32 cellular contexts compared by ENCODE assay signal in genomic region chr4:13461511-13461910, GRCh38.
"Had no signal": no experiment of that assay in that cellular context is flagged by ENCODE, and none has a peak within 500 bp of the region (broad histone marks: within the 10 kb centered on the region; RNA-seq: fewer than 3 reads in every experiment).

No MANE protein-coding gene starts in this region.

- H3K27me3 ChIP-seq: adrenal gland, cardiac muscle cell, MG63, Peyer's patch had no signal

- H3K4me1 ChIP-seq: adrenal gland, Peyer's patch had no signal

- H3K4me3 ChIP-seq: adrenal gland, cardiac muscle cell, MG63, Peyer's patch had no signal

- H3K27ac ChIP-seq: adrenal gland, cardiac muscle cell, Peyer's patch, VCaP had no signal

- DNase-seq: activated B cell treated with CpG ODN at 0.5 μM for 24 hours; activated CD4-positive, alpha-beta memory T cell treated with anti-CD3 and anti-CD28 coated beads for 36 hours; activated CD4-positive, alpha-beta T cell treated with anti-CD3 and anti-CD28 coated beads for 4 hours; activated CD4-positive, alpha-beta T cell treated with anti-CD3 and anti-CD28 coated beads, Interleukin-2, amount 50 U/mL, for 1 hour; activated CD4-positive, CD25-positive, alpha-beta regulatory T cell treated with anti-CD3 and anti-CD28 coated beads, Interleukin-2, amount 50 U/mL, for 72 hours; activated CD8-positive, alpha-beta memory T cell treated with anti-CD3 and anti-CD28 coated beads, Interleukin-2, amount 50 U/mL, for 4 hours; activated gamma-delta T cell treated with Interleukin-2 at 50 U/mL for 16 hours; activated naive CD4-positive, alpha-beta T cell treated with anti-CD3 and anti-CD28 coated beads for 36 hours; activated T-cell treated with anti-CD3 and anti-CD28 coated beads for 4 hours; activated T-cell treated with anti-CD3 and anti-CD28 coated beads, Interleukin-2, amount 50 U/mL, for 4 hours; adrenal gland; anterior cingulate cortex; KG1; MG63; NCI-H1048; NCI-H1105 treated with DMSO at 0.1 percent for 48 hours; NCI-H1436; NCI-H1694; NCI-H1930; NCI-H2081 treated with DMSO at 0.1 percent for 48 hours; NCI-H226; NCI-H446 treated with DMSO at 0.1 percent for 48 hours; NCI-H524; NCI-H69; NCI-H82; Peyer's patch; RPMI8226; SHP77 treated with DMSO at 0.1 percent for 48 hours; T-cell; T-helper 17 cell had no signal

- H3K9me3 ChIP-seq: adrenal gland, MG63, Peyer's patch had no signal

- H3K36me3 ChIP-seq: adrenal gland, cardiac muscle cell, MG63 had no signal
